ENCODE assay signal across 9 cellular contexts in genomic region chr5:56412601-56413379, GRCh38.
DNase-seq lines count a peak whose midpoint lies in the region; ATAC-seq and TF ChIP-seq lines count a peak whose summit lies in the region.
"Had no signal": no experiment of that assay in that cellular context is flagged by ENCODE, and none has a peak within 500 bp of the region (broad histone marks: within the 10 kb centered on the region; RNA-seq: fewer than 3 reads in every experiment).

No MANE protein-coding gene starts in this region.

- peak overlapping the region in 1 of 4 donors; percentile 13 for H3K4me3 Mint-ChIP-seq in CD4-positive, CD25-positive, alpha-beta regulatory T cell
- H3K4me3 Mint-ChIP-seq in activated naive CD4-positive, alpha-beta T cell treated with anti-CD3 and anti-CD28 coated beads, Interleukin-2, amount 50 U/mL, for 24 hours: no peak overlapping the region

- H3K79me2 ChIP-seq in mammary epithelial cell (ENCODE audit: insufficient read depth, low read length): no peaks in the 10 kb centered on the region

- H3K4me3 ChIP-seq in CD4-positive, CD25-positive, alpha-beta regulatory T cell (ENCODE audit: low read depth, low read length): peak overlapping the region; percentile 6
- H3K4me3 ChIP-seq in neutrophil (ENCODE audit: low read depth in 1 of 2, low read length in 1 of 2): no peak overlapping the region
- H3K4me3 ChIP-seq in mammary epithelial cell (replicated peaks in 1 of 3; ENCODE audit: insufficient read depth in 1 of 3, low read depth in 2 of 3, low read length in 3 of 3): no peak overlapping the region

- H3K27ac Mint-ChIP-seq in CD4-positive, CD25-positive, alpha-beta regulatory T cell: peak overlapping the region; percentile 4 to 68 (median 7)
- peak overlapping the region; percentile 24 for H3K27ac Mint-ChIP-seq in activated naive CD4-positive, alpha-beta T cell treated with anti-CD3 and anti-CD28 coated beads, Interleukin-2, amount 50 U/mL, for 24 hours

- peaks cover 0 to 2% (median 0%) of the 10 kb centered on the region in 7 donors for H3K9me3 Mint-ChIP-seq in CD4-positive, CD25-positive, alpha-beta regulatory T cell
- no peaks in the 10 kb centered on the region for H3K9me3 Mint-ChIP-seq in activated naive CD4-positive, alpha-beta T cell treated with anti-CD3 and anti-CD28 coated beads, Interleukin-2, amount 50 U/mL, for 24 hours

- H2AFZ ChIP-seq in mammary epithelial cell (ENCODE audit: low read depth, low read length): no peak overlapping the region

- H3K27me3 ChIP-seq in CD4-positive, CD25-positive, alpha-beta regulatory T cell (ENCODE audit: control insufficient read depth, insufficient read depth, low read length): no peaks in the 10 kb centered on the region
- H3K27me3 ChIP-seq in neutrophil: no peaks in the 10 kb centered on the region
- H3K27me3 ChIP-seq in mammary epithelial cell (ENCODE audit: insufficient read depth, low read length): no peaks in the 10 kb centered on the region

- peaks cover 9% of the 10 kb centered on the region for H3K4me1 ChIP-seq in CD4-positive, CD25-positive, alpha-beta regulatory T cell (ENCODE audit: control insufficient read depth, insufficient read depth, low read length, poor library complexity, severe bottlenecking)
- H3K4me1 ChIP-seq in neutrophil (ENCODE audit: control insufficient read depth in 1 of 2, insufficient read depth in 1 of 2, low read depth in 1 of 2, low read length in 1 of 2) (peaks cover 51 to 53% of the 10 kb centered on the region in 2 experiments), mammary epithelial cell (ENCODE audit: insufficient read depth, low read length) (peaks cover 9% of the 10 kb centered on the region)

- peak in 2 of 3 donors; percentile 9 to 54 for DNase-seq in CD4-positive, CD25-positive, alpha-beta regulatory T cell
- DNase-seq in GM20000 (ENCODE audit: low spot score) (peak; percentile 78), NCI-H446 treated with DMSO at 0.1 percent for 48 hours (lab: John Stamatoyannopoulos, UW) (no peak), mammary epithelial cell (no peak), GOT3 (lab: John Stamatoyannopoulos, UW) (no peak)
- DNase-seq: DND-41 had no signal

- no peaks in the 10 kb centered on the region for H3K36me3 ChIP-seq in CD4-positive, CD25-positive, alpha-beta regulatory T cell (ENCODE audit: control insufficient read depth, insufficient read depth, low read length)
- no peaks in the 10 kb centered on the region for H3K36me3 ChIP-seq in neutrophil
- no peaks in the 10 kb centered on the region for H3K36me3 ChIP-seq in mammary epithelial cell (ENCODE audit: insufficient read depth, low read length)

- WGBS in mammary epithelial cell (ENCODE audit: low coverage, missing lambda C conversion rate): 91% methylated on average over 9 of the region's 9 CpGs

- TF ChIP-seq CTCF in GM20000 (IDR thresholded peaks at IDR 0.05; ENCODE audit: extremely low read depth, missing control alignments): no peak
- no peak for TF ChIP-seq CTCF in neutrophil (IDR thresholded peaks at IDR 0.05)
- no peak for TF ChIP-seq CTCF in mammary epithelial cell (conservative IDR thresholded peaks at IDR 0.05 in 1 of 2, IDR thresholded peaks at IDR 0.05 in 1 of 2; ENCODE audit: extremely low read depth in 1 of 2, insufficient read depth in 1 of 2, low read depth in 1 of 2, low read length in 2 of 2)

- intact Hi-C loops in mammary epithelial cell (cut with micrococcal nuclease): no loop called here

- peaks cover 13 to 33% (median 27%) of the 10 kb centered on the region in 4 donors for H3K4me1 Mint-ChIP-seq in CD4-positive, CD25-positive, alpha-beta regulatory T cell
- H3K4me1 Mint-ChIP-seq in activated naive CD4-positive, alpha-beta T cell treated with anti-CD3 and anti-CD28 coated beads, Interleukin-2, amount 50 U/mL, for 24 hours: peaks cover 22% of the 10 kb centered on the region

- CTCF ChIA-PET in mammary epithelial cell (lab: Charles Lee; ENCODE audit: low non-redundant PET): no interaction called here

- no peaks in the 10 kb centered on the region for H3K27me3 Mint-ChIP-seq in CD4-positive, CD25-positive, alpha-beta regulatory T cell
- no peaks in the 10 kb centered on the region for H3K27me3 Mint-ChIP-seq in activated naive CD4-positive, alpha-beta T cell treated with anti-CD3 and anti-CD28 coated beads, Interleukin-2, amount 50 U/mL, for 24 hours

- H4K20me1 ChIP-seq in mammary epithelial cell (ENCODE audit: insufficient read depth, low read length): no peaks in the 10 kb centered on the region

- H3K9me3 ChIP-seq in CD4-positive, CD25-positive, alpha-beta regulatory T cell (ENCODE audit: control insufficient read depth in 2 of 2, low read length in 2 of 2): no peaks in the 10 kb centered on the region
- no peaks in the 10 kb centered on the region for H3K9me3 ChIP-seq in neutrophil
- no peaks in the 10 kb centered on the region for H3K9me3 ChIP-seq in mammary epithelial cell (replicated peaks; ENCODE audit: insufficient read depth, low read length)

- no TSS peak for BruUV-seq in mammary epithelial cell (replicated peaks; lab: Mats Ljungman, UMichigan)

- dilution Hi-C loops in mammary epithelial cell (cut with HindIII; ENCODE audit: low sequenced_read_pairs): loop anchor here (5.0 kb wide), 1 partner anchor 65 kb away; no protein-coding TSS in a partner anchor

- peak; percentile 70 to 77 for ATAC-seq in CD4-positive, CD25-positive, alpha-beta regulatory T cell (ENCODE audit: low read depth in 2 of 2)
- ATAC-seq in HG03460 (IDR thresholded peaks at IDR 0.05; ENCODE audit: unreplicated experiment): peak; percentile 90

- in situ Hi-C loops in mammary epithelial cell (cut with MboI; ENCODE audit: low sequenced_read_pairs in 2 of 2): no loop called here

- H3K4me2 ChIP-seq in mammary epithelial cell (ENCODE audit: insufficient read depth, low read depth, low read length): no peak overlapping the region

- no peak overlapping the region for H3K27ac ChIP-seq in CD4-positive, CD25-positive, alpha-beta regulatory T cell (ENCODE audit: insufficient read depth, low read length, poor library complexity, severe bottlenecking)
- peak overlapping the region; percentile 98 for H3K27ac ChIP-seq in neutrophil
- no peak overlapping the region for H3K27ac ChIP-seq in mammary epithelial cell (ENCODE audit: insufficient read depth, low read depth, low read length)

- no peak overlapping the region for H3K9ac ChIP-seq in mammary epithelial cell (ENCODE audit: insufficient read depth, low read length)

- H3K36me3 Mint-ChIP-seq in CD4-positive, CD25-positive, alpha-beta regulatory T cell: no peaks in the 10 kb centered on the region
- H3K36me3 Mint-ChIP-seq in activated naive CD4-positive, alpha-beta T cell treated with anti-CD3 and anti-CD28 coated beads, Interleukin-2, amount 50 U/mL, for 24 hours: no peaks in the 10 kb centered on the region

Comparison
In these comparisons a context has a peak if more than half of its experiments do, and no peak if none do; other contexts are left out.
1. DNase-seq: peak in CD4-positive, CD25-positive, alpha-beta regulatory T cell (2 of 3) and GM20000 (single experiment); none in NCI-H446 treated with DMSO at 0.1 percent for 48 hours (single experiment), mammary epithelial cell (single experiment) and GOT3 (single experiment).